Comparison of ENCODE assay signal across 23 cellular contexts in genomic region chr10:3064423-3064822, GRCh38.
"Had no signal": no experiment of that assay in that cellular context is flagged by ENCODE, and none has a peak within 500 bp of the region (broad histone marks: within the 10 kb centered on the region; RNA-seq: fewer than 3 reads in every experiment).

No MANE protein-coding gene starts in this region.

- H3K27me3 ChIP-seq: right atrium auricular region had no signal

- H3K4me3 ChIP-seq: left ventricle myocardium inferior, lung, right atrium auricular region, thoracic aorta had no signal

- H3K27me3 Mint-ChIP-seq: activated T-helper 17 cell treated with anti-CD3 and anti-CD28 coated beads, Interleukin-2, amount 50 U/mL, for 72 hours had no signal

- H3K9me3 ChIP-seq: left ventricle myocardium inferior, right atrium auricular region, thoracic aorta had no signal

- H3K9me3 Mint-ChIP-seq: activated CD4-positive, alpha-beta memory T cell treated with anti-CD3 and anti-CD28 coated beads, Interleukin-2, amount 10 ng/mL, durations not matched to agents 7 days and 5 days; activated CD4-positive, alpha-beta T cell treated with anti-CD3 and anti-CD28 coated beads, Interleukin-2, amount 10 ng/mL, durations not matched to agents 7 days and 5 days; activated naive CD8-positive, alpha-beta T cell treated with anti-CD3 and anti-CD28 coated beads, Interleukin-2, amount 50 U/mL, for 24 hours; activated T-cell treated with anti-CD3 and anti-CD28 coated beads, Interleukin-2, amount 50 U/mL, for 4 hours; activated T-helper 17 cell treated with anti-CD3 and anti-CD28 coated beads, Interleukin-2, amount 50 U/mL, for 72 hours; naive thymus-derived CD4-positive, alpha-beta T cell; neural crest cell had no signal

- H3K36me3 ChIP-seq: left ventricle myocardium inferior, right atrium auricular region, thoracic aorta, WERI-Rb-1 had no signal

- H3K27ac ChIP-seq: thoracic aorta, WERI-Rb-1 had no signal

- H3K4me1 Mint-ChIP-seq: activated T-helper 17 cell treated with anti-CD3 and anti-CD28 coated beads, Interleukin-2, amount 50 U/mL, for 72 hours had no signal

- H3K27ac Mint-ChIP-seq: activated CD4-positive, alpha-beta memory T cell treated with anti-CD3 and anti-CD28 coated beads, Interleukin-2, amount 10 ng/mL, durations not matched to agents 7 days and 5 days; activated CD4-positive, alpha-beta T cell treated with anti-CD3 and anti-CD28 coated beads, Interleukin-2, amount 10 ng/mL, durations not matched to agents 7 days and 5 days; activated naive CD8-positive, alpha-beta T cell treated with anti-CD3 and anti-CD28 coated beads, Interleukin-2, amount 50 U/mL, for 24 hours; activated T-helper 17 cell treated with anti-CD3 and anti-CD28 coated beads, Interleukin-2, amount 50 U/mL, for 72 hours; naive thymus-derived CD4-positive, alpha-beta T cell had no signal

- DNase-seq: activated CD4-positive, alpha-beta memory T cell treated with anti-CD3 and anti-CD28 coated beads, Interleukin-2, amount 10 ng/mL, durations not matched to agents 7 days and 5 days; activated CD4-positive, alpha-beta T cell treated with anti-CD3 and anti-CD28 coated beads, Interleukin-2, amount 10 ng/mL, durations not matched to agents 7 days and 5 days; activated CD4-positive, CD25-positive, alpha-beta regulatory T cell treated with anti-CD3 and anti-CD28 coated beads, Interleukin-2, amount 50 U/mL, for 72 hours; activated gamma-delta T cell treated with Interleukin-2 at 50 U/mL for 16 hours; activated naive CD4-positive, alpha-beta T cell treated with anti-CD3 and anti-CD28 coated beads, Interleukin-2, amount 50 U/mL, for 16 hours; activated naive CD8-positive, alpha-beta T cell treated with anti-CD3 and anti-CD28 coated beads, Interleukin-2, amount 50 U/mL, for 24 hours; activated T-cell treated with anti-CD3 and anti-CD28 coated beads, Interleukin-2, amount 50 U/mL, for 4 hours; amygdala; caudate nucleus; foreskin fibroblast; left ventricle myocardium inferior; naive thymus-derived CD4-positive, alpha-beta T cell; stimulated activated CD4-positive, alpha-beta T cell treated with anti-CD3 and anti-CD28 coated beads, Interleukin-15, amount 100 ng/mL, for 24 hours; stimulated activated CD4-positive, alpha-beta T cell treated with anti-CD3 and anti-CD28 coated beads, Interleukin-2, amount 100 ng/mL, for 24 hours; stimulated activated naive CD4-positive, alpha-beta T cell treated with Interleukin-2 at 50 U/mL for 16 hours; T-helper 9 cell; trophoblast cell; WERI-Rb-1 had no signal

- H3K4me3 Mint-ChIP-seq: activated CD4-positive, alpha-beta memory T cell treated with anti-CD3 and anti-CD28 coated beads, Interleukin-2, amount 10 ng/mL, durations not matched to agents 7 days and 5 days; activated CD4-positive, alpha-beta T cell treated with anti-CD3 and anti-CD28 coated beads, Interleukin-2, amount 10 ng/mL, durations not matched to agents 7 days and 5 days; activated naive CD8-positive, alpha-beta T cell treated with anti-CD3 and anti-CD28 coated beads, Interleukin-2, amount 50 U/mL, for 24 hours; activated T-cell treated with anti-CD3 and anti-CD28 coated beads, Interleukin-2, amount 50 U/mL, for 4 hours; activated T-helper 17 cell treated with anti-CD3 and anti-CD28 coated beads, Interleukin-2, amount 50 U/mL, for 72 hours had no signal
